1 cellular context compared by ENCODE assay signal in the genomic region with DNA sequence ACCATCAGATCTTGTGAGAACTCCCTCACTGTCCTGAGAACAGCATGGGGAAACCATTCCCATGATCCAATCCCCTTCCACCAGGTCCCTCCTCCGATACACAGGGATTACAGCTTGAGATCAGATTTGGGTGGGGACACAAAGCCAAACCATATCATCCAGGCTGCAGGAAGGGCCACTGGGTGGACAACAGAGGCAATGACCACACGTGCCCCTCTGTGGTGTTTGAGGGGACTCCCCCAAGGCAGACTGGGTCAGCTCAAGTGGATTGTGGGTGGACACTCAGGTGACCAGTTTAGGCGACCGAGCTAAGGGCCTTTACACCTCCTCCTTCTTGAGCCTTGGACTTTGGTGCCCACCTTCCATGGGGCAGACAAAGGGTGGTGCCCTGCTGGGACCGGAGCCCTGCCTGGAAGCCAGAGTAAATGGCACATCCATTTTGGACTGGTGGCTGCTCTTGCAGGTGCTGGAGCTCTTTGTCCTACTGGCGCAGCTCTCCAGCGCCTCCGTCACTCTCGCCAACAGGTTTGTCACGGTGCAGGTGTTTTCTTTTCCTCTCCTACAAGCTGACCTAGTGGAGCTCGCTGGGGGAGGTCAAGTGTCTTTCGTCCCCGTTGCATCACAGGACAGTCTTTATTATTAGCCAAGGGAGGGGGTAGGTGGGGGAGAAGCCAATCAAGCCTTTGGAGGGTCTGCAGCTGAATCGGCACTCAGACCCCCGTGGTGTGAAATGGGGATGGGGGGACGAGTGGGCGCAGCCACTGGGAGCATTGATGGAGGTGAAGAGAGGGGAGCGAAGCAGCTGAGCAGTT.
TF ChIP-seq lines count a peak whose summit lies in the region.

No MANE protein-coding gene starts in this region.

TF ChIP-seq in H1, 55 proteins besides CTCF, POLR2A, EP300 and RAD21:
- no peak for TF ChIP-seq RXRA (IDR thresholded peaks at IDR 0.05; ENCODE audit: insufficient read depth, low read depth, low read length)
- no peak for TF ChIP-seq CEBPB (IDR thresholded peaks at IDR 0.05; ENCODE audit: low read depth, low read length)
- no peak for TF ChIP-seq CTBP2 (IDR thresholded peaks at IDR 0.05; ENCODE audit: borderline replicate concordance, insufficient read depth, insufficient read length, low read length)
- TF ChIP-seq, protein P1, sequence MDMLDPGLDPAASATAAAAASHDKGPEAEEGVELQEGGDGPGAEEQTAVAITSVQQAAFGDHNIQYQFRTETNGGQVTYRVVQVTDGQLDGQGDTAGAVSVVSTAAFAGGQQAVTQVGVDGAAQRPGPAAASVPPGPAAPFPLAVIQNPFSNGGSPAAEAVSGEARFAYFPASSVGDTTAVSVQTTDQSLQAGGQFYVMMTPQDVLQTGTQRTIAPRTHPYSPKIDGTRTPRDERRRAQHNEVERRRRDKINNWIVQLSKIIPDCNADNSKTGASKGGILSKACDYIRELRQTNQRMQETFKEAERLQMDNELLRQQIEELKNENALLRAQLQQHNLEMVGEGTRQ (IDR thresholded peaks at IDR 0.05; ENCODE audit: low read length): no peak
- TF ChIP-seq BRCA1 (IDR thresholded peaks at IDR 0.05; ENCODE audit: low read depth, low read length): no peak
